8 cellular contexts compared by ENCODE assay signal in the genomic region with DNA sequence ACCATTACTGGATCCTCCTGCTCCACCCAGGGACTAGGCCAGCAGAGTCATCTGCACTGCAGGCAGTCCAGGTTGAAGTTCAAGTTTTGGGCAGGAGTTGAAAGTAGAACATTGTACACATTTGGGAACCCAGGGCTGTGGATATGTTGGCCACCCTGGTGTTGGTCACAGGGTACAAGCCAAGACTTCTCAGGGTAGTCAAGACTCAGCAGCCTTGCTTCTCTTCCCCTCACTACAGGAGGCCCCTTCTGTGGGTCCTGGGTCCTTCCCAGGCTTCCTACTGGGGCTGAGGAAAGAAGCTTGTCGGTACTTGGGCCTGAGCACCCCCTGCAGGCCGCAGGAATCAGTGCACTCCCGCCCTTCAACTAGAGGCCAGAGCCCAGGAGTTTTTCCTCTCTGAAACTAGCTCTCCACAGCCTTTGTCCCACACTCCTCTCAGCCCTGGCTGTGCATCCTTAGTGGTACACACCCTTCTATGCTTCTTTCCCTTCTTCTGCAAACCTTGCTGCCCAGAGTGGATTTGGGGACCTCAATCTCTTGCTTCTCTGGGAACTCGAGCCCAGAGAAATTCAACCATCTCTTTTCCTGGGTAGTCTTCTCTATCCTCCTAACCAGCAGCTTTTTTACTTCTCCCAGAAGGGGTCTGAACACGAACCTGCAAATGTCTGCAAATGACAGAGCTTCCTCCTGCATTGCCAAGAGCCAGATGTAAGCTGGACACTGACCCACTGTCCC. TPM values are rescaled to one million over a fixed set of nuclear protein-coding genes. Genes with fewer than 3 reads are reported as not detected.
DNase-seq lines count a peak whose midpoint lies in the region; ATAC-seq and TF ChIP-seq lines count a peak whose summit lies in the region.

No MANE protein-coding gene starts in this region.

- intact Hi-C loops in posterior cingulate gyrus (cut with DNase I) (loop anchor here (1.0 kb wide), 1 partner anchor 64 kb away; no protein-coding TSS in a partner anchor), aorta (cut with DNase I) (loop anchor here (2.0 to 5.0 kb wide), 3 partner anchors 64 to 66 kb away; no protein-coding TSS in a partner anchor)

- DNase-seq in BJ (ENCODE audit: low read depth) (no peak), RPMI7951 (ENCODE audit: low read depth) (peak; percentile 42), globus pallidus (ENCODE audit: low spot score) (peak; percentile 79), posterior cingulate gyrus (peak; percentile 52 to 95 (median 72)), aorta (peak; percentile 58 to 78)
- DNase-seq in activated effector memory CD4-positive, alpha-beta T cell treated with Interleukin-2 at 50 U/mL for 16 hours: peak; percentile 25

- TF ChIP-seq CTCF in BJ (IDR thresholded peaks at IDR 0.05; ENCODE audit: insufficient read depth, low read depth, low read length): peak; percentile 92

- H3K36me3 ChIP-seq in BJ (ENCODE audit: control insufficient read depth, insufficient read depth, low read length): no peaks in the 10 kb centered on the region; the same call in 1 of the 2 replicates
- H3K36me3 ChIP-seq in aorta (ENCODE audit: control insufficient read depth in 1 of 2, insufficient read depth in 2 of 2, low read length in 1 of 2): peaks cover 0 to 3% of the 10 kb centered on the region in 2 donors

- 40 to 41% methylated on average over 5 of the region's 5 CpGs for WGBS in aorta, 2 donors

- H3K27me3 ChIP-seq in BJ (ENCODE audit: control insufficient read depth, insufficient read depth, low read length) (no peaks in the 10 kb centered on the region), aorta (ENCODE audit: control insufficient read depth in 1 of 2, insufficient read depth in 2 of 2, low read length in 1 of 2) (no peaks in the 10 kb centered on the region)

- POLR2A ChIA-PET in BJ (lab: Charles Lee): interaction anchor here (0.6 to 0.9 kb wide), 2 partner anchors 64 to 475 kb away, joined by 3 to 5 read pairs; no protein-coding TSS in a partner anchor

- CTCF ChIA-PET in BJ (lab: Yijun Ruan, JAX): interaction anchor here (0.6 to 13.5 kb wide), 35 partner anchors 11 to 272 kb away, joined by 3 to 376 read pairs (median 5); a partner anchor contains a TSS

- no peak overlapping the region for H3K4me3 ChIP-seq in BJ (ENCODE audit: low read depth, low read length)
- H3K4me3 ChIP-seq in aorta (ENCODE audit: low read length in 2 of 2): no peak overlapping the region

- H3K4me1 ChIP-seq in aorta (ENCODE audit: control insufficient read depth in 1 of 2, insufficient read depth in 2 of 2, low read length in 2 of 2): no peaks in the 10 kb centered on the region

- peak; percentile 77 for ATAC-seq in GM19035 (IDR thresholded peaks at IDR 0.05; ENCODE audit: unreplicated experiment)
- peak; percentile 81 for ATAC-seq in HG03280 (IDR thresholded peaks at IDR 0.05; ENCODE audit: unreplicated experiment)
- peak; percentile 82 for ATAC-seq in aorta (ENCODE audit: low FRiP score)

- no peak overlapping the region for H3K27ac ChIP-seq in aorta (ENCODE audit: low read depth in 1 of 2, low read length in 2 of 2)

- no peaks in the 10 kb centered on the region for H3K9me3 ChIP-seq in aorta (ENCODE audit: control insufficient read depth, low read length)

RNA-seq across cellular contexts. Expression of a gene that starts 2.6 kb away (rescaled TPM):
- polyA plus RNA-seq in BJ (2011; rRNA removed) (0.82 and 0.87 TPM in 2 replicates), aorta (1 to 10 TPM in 1 of 2 donors, under 1 TPM in 1; 0.50 to 1.1 TPM)
- polyA minus RNA-seq in BJ (2011; rRNA and poly(A)+ RNA removed): 1.8 and 2.0 TPM in 2 replicates
- total RNA-seq in RPMI7951 (2014; rRNA removed; shearing (Covaris generic)): 0.48 TPM in 1 of 2 replicates, not detected in the other
- total RNA-seq in aorta: 1 to 10 TPM; 3.0 to 6.0 TPM

RNA-seq across cellular contexts. Expression of a gene that starts 24.5 kb away (rescaled TPM):
- polyA plus RNA-seq in BJ (2011; rRNA removed) (39.5 and 62.5 TPM in 2 replicates), aorta (100 to 1,000 TPM in 1 of 2 donors, 10 to 100 TPM in 1; 25.8 to 121 TPM)
- 43.4 and 61.6 TPM in 2 replicates for polyA minus RNA-seq in BJ (2011; rRNA and poly(A)+ RNA removed)
- total RNA-seq in RPMI7951 (2014; rRNA removed; shearing (Covaris generic)): 17.3 and 22.1 TPM in 2 replicates
- total RNA-seq in aorta: 10 to 100 TPM; 50.8 to 62.2 TPM

RNA-seq across cellular contexts. Expression of a gene that starts 30.3 kb away (rescaled TPM):
- polyA plus RNA-seq in BJ (2011; rRNA removed) (8.2 and 10.4 TPM in 2 replicates), aorta (10 to 100 TPM; 23.5 to 44.9 TPM)
- 8.8 and 12.8 TPM in 2 replicates for polyA minus RNA-seq in BJ (2011; rRNA and poly(A)+ RNA removed)
- 11.3 and 12.2 TPM in 2 replicates for total RNA-seq in RPMI7951 (2014; rRNA removed; shearing (Covaris generic))
- total RNA-seq in aorta: 10 to 100 TPM; 28.6 to 35.5 TPM

RNA-seq across cellular contexts. Expression of a gene that starts 37.7 kb away (rescaled TPM):
- polyA plus RNA-seq in BJ (2011; rRNA removed) (86.5 and 103 TPM in 2 replicates), aorta (10 to 100 TPM; 14.9 to 56.1 TPM)
- polyA minus RNA-seq in BJ (2011; rRNA and poly(A)+ RNA removed): 31.6 and 41.8 TPM in 2 replicates
- 52.5 and 54.5 TPM in 2 replicates for total RNA-seq in RPMI7951 (2014; rRNA removed; shearing (Covaris generic))
- total RNA-seq in aorta: 10 to 100 TPM; 40.8 to 46.0 TPM

RNA-seq across cellular contexts. Expression of a gene that starts 37.9 kb away (rescaled TPM):
- polyA plus RNA-seq in BJ (2011; rRNA removed) (29.4 and 32.5 TPM in 2 replicates), aorta (10 to 100 TPM; 21.0 to 39.1 TPM)
- 10.8 and 25.8 TPM in 2 replicates for polyA minus RNA-seq in BJ (2011; rRNA and poly(A)+ RNA removed)
- 26.2 and 30.7 TPM in 2 replicates for total RNA-seq in RPMI7951 (2014; rRNA removed; shearing (Covaris generic))
- 10 to 100 TPM; 31.1 to 37.3 TPM for total RNA-seq in aorta
